ENCODE assay signal across 18 cellular contexts in genomic region chr4:2287594-2287915, GRCh38. TPM values are rescaled to one million over a fixed set of nuclear protein-coding genes. Genes with fewer than 3 reads are reported as not detected.
DNase-seq lines count a peak whose midpoint lies in the region; ATAC-seq, FAIRE-seq and TF ChIP-seq lines count a peak whose summit lies in the region.
"Had no signal": no experiment of that assay in that cellular context is flagged by ENCODE, and none has a peak within 500 bp of the region (broad histone marks: within the 10 kb centered on the region; RNA-seq: fewer than 3 reads in every experiment).

No MANE protein-coding gene starts in this region.

- H3K36me3 Mint-ChIP-seq in CD4-positive, alpha-beta T cell (ENCODE audit: low read depth) = peaks cover 10% of the 10 kb centered on the region
- no peaks in the 10 kb centered on the region for H3K36me3 Mint-ChIP-seq in astrocyte (ENCODE audit: low read depth, unreplicated experiment)

- H3K27ac Mint-ChIP-seq in CD4-positive, alpha-beta T cell = peak overlapping the region; percentile 77
- H3K27ac Mint-ChIP-seq in astrocyte (ENCODE audit: unreplicated experiment) = no peak overlapping the region

- no peak overlapping the region for H3K4me3 Mint-ChIP-seq in CD4-positive, alpha-beta T cell
- H3K4me3 Mint-ChIP-seq in astrocyte (ENCODE audit: unreplicated experiment) = no peak overlapping the region
- H3K4me3 Mint-ChIP-seq: CD4-positive, alpha-beta memory T cell had no signal

- 87% methylated on average over 9 of the region's 9 CpGs for WGBS in prostate gland

- H3K4me1 ChIP-seq in astrocyte (ENCODE audit: insufficient read depth, low read length) = peaks cover 11% of the 10 kb centered on the region
- H3K4me1 ChIP-seq in lower lobe of right lung = peaks cover 5% of the 10 kb centered on the region
- H3K4me1 ChIP-seq in prostate gland (replicated peaks) = no peaks in the 10 kb centered on the region
- H3K4me1 ChIP-seq: A549 had no signal

- FAIRE-seq in astrocyte (lab: Jason Lieb, UNC) = no peak
- FAIRE-seq: A549 had no signal

- intact Hi-C loops in CD4-positive, alpha-beta T cell (cut with DNase I, micrococcal nuclease) = no loop called here
- intact Hi-C loops in lower lobe of right lung (cut with DNase I) (no loop called here), posterior vena cava (cut with DNase I) (no loop called here), prostate gland (cut with DNase I) (no loop called here)

- ATAC-seq in CD4-positive, alpha-beta T cell (ENCODE audit: poor library complexity) = no peak
- ATAC-seq in lower lobe of right lung = no peak
- ATAC-seq in GM18873 (IDR thresholded peaks at IDR 0.05; ENCODE audit: low FRiP score, unreplicated experiment) = no peak

- DNase-seq in CD4-positive, alpha-beta T cell = no peak
- DNase-seq in astrocyte (ENCODE audit: low read depth) (no peak), lower lobe of right lung (peak; percentile 35), posterior vena cava (ENCODE audit: low spot score) (peak; percentile 60), COLO829 (ENCODE audit: low spot score) (no peak), prostate gland (ENCODE audit: low spot score) (no peak)
- DNase-seq in activated CD4-positive, alpha-beta T cell treated with anti-CD3 and anti-CD28 coated beads, Interleukin-2, amount 50 U/mL, for 48 hours = no peak
- DNase-seq: CD4-positive, alpha-beta memory T cell; DMS 273 treated with DMSO at 0.1 percent for 48 hours; H7; MG63; NCI-H1105; NCI-H1694 treated with DMSO at 0.1 percent for 48 hours; NCI-H2171; NCI-H774; SHP77 treated with DMSO at 0.1 percent for 48 hours had no signal

- no peak overlapping the region for H3K27ac ChIP-seq in CD4-positive, alpha-beta T cell (ENCODE audit: low read depth, low read length)
- no peak overlapping the region for H3K27ac ChIP-seq in astrocyte (ENCODE audit: low read depth, low read length)
- no peak overlapping the region for H3K27ac ChIP-seq in lower lobe of right lung
- H3K27ac ChIP-seq in prostate gland = no peak overlapping the region
- H3K27ac ChIP-seq: A549 had no signal

- no peaks in the 10 kb centered on the region for H4K20me1 ChIP-seq in astrocyte (ENCODE audit: insufficient read depth, low read length)

- H3K79me2 ChIP-seq in astrocyte (ENCODE audit: insufficient read depth, low read length) = no peaks in the 10 kb centered on the region

- POLR2A ChIA-PET in CD4-positive, alpha-beta T cell (lab: Charles Lee) = interaction anchor here (0.9 to 1.2 kb wide), 2 partner anchors 26 to 102 kb away, joined by 3 to 7 read pairs; partner anchors contain the start of gene MXD4

- TF ChIP-seq POLR2A in prostate gland (IDR thresholded peaks at IDR 0.05) = no peak

- H3K9ac ChIP-seq in astrocyte (ENCODE audit: low read length) = no peak overlapping the region

- CTCF ChIA-PET in CD4-positive, alpha-beta T cell (lab: Charles Lee) = interaction anchor here (1.0 kb wide), 1 partner anchor 175 kb away, joined by 3 read pairs; no protein-coding TSS in a partner anchor

- no peak for TF ChIP-seq CTCF in CD4-positive, alpha-beta T cell (IDR thresholded peaks at IDR 0.05)
- no peak for TF ChIP-seq CTCF in astrocyte (IDR thresholded peaks at IDR 0.05; ENCODE audit: insufficient read depth, low read depth, low read length)
- TF ChIP-seq CTCF in lower lobe of right lung (IDR thresholded peaks at IDR 0.05) = no peak
- TF ChIP-seq CTCF in prostate gland (IDR thresholded peaks at IDR 0.05) = no peak

- H3K36me3 ChIP-seq in astrocyte (ENCODE audit: insufficient read depth, low read length) (no peaks in the 10 kb centered on the region), lower lobe of right lung (no peaks in the 10 kb centered on the region), prostate gland (no peaks in the 10 kb centered on the region)
- H3K36me3 ChIP-seq: MG63 had no signal

- no peaks in the 10 kb centered on the region for H3K27me3 Mint-ChIP-seq in CD4-positive, alpha-beta T cell
- peaks cover 23% of the 10 kb centered on the region for H3K27me3 Mint-ChIP-seq in astrocyte (ENCODE audit: low read depth, unreplicated experiment)
- H3K27me3 Mint-ChIP-seq: CD4-positive, alpha-beta memory T cell had no signal

- peak overlapping the region; percentile 11 for H2AFZ ChIP-seq in astrocyte (ENCODE audit: low read depth, low read length)

- no peaks in the 10 kb centered on the region for H3K9me3 ChIP-seq in CD4-positive, alpha-beta T cell (ENCODE audit: control insufficient read depth, low read length)
- no peaks in the 10 kb centered on the region for H3K9me3 ChIP-seq in astrocyte (ENCODE audit: insufficient read depth, low read depth, low read length)
- H3K9me3 ChIP-seq in lower lobe of right lung = no peaks in the 10 kb centered on the region
- H3K9me3 ChIP-seq in prostate gland = no peaks in the 10 kb centered on the region
- H3K9me3 ChIP-seq: A549, MG63 had no signal

- H3K4me1 Mint-ChIP-seq in CD4-positive, alpha-beta T cell (ENCODE audit: low read depth) = peaks cover 37% of the 10 kb centered on the region
- peaks cover 5% of the 10 kb centered on the region for H3K4me1 Mint-ChIP-seq in astrocyte (ENCODE audit: low read depth, unreplicated experiment)

- H3K4me3 ChIP-seq in astrocyte (ENCODE audit: insufficient read depth, low read depth, low read length) (no peak overlapping the region), lower lobe of right lung (no peak overlapping the region), prostate gland (no peak overlapping the region)
- H3K4me3 ChIP-seq: A549, MG63 had no signal

- no peaks in the 10 kb centered on the region for H3K27me3 ChIP-seq in CD4-positive, alpha-beta T cell (ENCODE audit: control insufficient read depth, insufficient read depth, low read length)
- H3K27me3 ChIP-seq in astrocyte (ENCODE audit: insufficient read depth, low read length) = no peaks in the 10 kb centered on the region
- H3K27me3 ChIP-seq in lower lobe of right lung (ENCODE audit: low read depth) = no peaks in the 10 kb centered on the region
- H3K27me3 ChIP-seq in prostate gland (replicated peaks; ENCODE audit: insufficient read depth) = no peaks in the 10 kb centered on the region
- H3K27me3 ChIP-seq: MG63 had no signal

- H3K9me3 Mint-ChIP-seq in CD4-positive, alpha-beta T cell = no peaks in the 10 kb centered on the region
- peaks cover under 1% of the 10 kb centered on the region for H3K9me3 Mint-ChIP-seq in astrocyte (ENCODE audit: unreplicated experiment)
- H3K9me3 Mint-ChIP-seq: CD4-positive, alpha-beta memory T cell had no signal

- H3K4me2 ChIP-seq in astrocyte (ENCODE audit: low read length) = no peak overlapping the region
- H3K4me2 ChIP-seq: A549 had no signal

RNA-seq across cellular contexts. Expression of gene MXD4, which starts 25.6 kb away (rescaled TPM):
- 100 to 1,000 TPM; 140 to 147 TPM for total RNA-seq in CD4-positive, alpha-beta T cell
- total RNA-seq in astrocyte = 92.0 and 92.3 TPM in 2 replicates
- total RNA-seq in lower lobe of right lung = 74.3 TPM
- total RNA-seq in posterior vena cava = 10 to 100 TPM; 43.6 to 43.7 TPM
- 10 to 100 TPM; 63.4 to 81.1 TPM for total RNA-seq in prostate gland

RNA-seq across cellular contexts. Expression of gene HAUS3, which starts 45.6 kb away (rescaled TPM):
- total RNA-seq in CD4-positive, alpha-beta T cell = 100 to 1,000 TPM; 143 to 148 TPM
- total RNA-seq in astrocyte = 9.1 and 10.7 TPM in 2 replicates
- total RNA-seq in lower lobe of right lung = 12.3 TPM
- 10 to 100 TPM in 1 of 2 donors, 1 to 10 TPM in 1; 9.6 to 11.8 TPM for total RNA-seq in posterior vena cava
- 10 to 100 TPM; 21.1 to 24.2 TPM for total RNA-seq in prostate gland

RNA-seq across cellular contexts. Expression of gene POLN, which starts 45.6 kb away (rescaled TPM):
- 1 to 10 TPM; 2.1 to 2.3 TPM for total RNA-seq in CD4-positive, alpha-beta T cell
- total RNA-seq in astrocyte (3.1 and 3.6 TPM in 2 replicates), lower lobe of right lung (2.2 TPM), posterior vena cava (1 to 10 TPM; 2.0 to 3.5 TPM), prostate gland (10 to 100 TPM in 1 of 2 donors, 1 to 10 TPM in 1; 3.8 to 15.2 TPM)

Comparison
In these comparisons a context has a peak if more than half of its experiments do, and no peak if none do; other contexts are left out.
1. DNase-seq: peak in lower lobe of right lung (single experiment) and posterior vena cava (single experiment); none in CD4-positive, alpha-beta T cell (0 of 10), astrocyte (single experiment), activated CD4-positive, alpha-beta T cell treated with anti-CD3 and anti-CD28 coated beads, Interleukin-2, amount 50 U/mL, for 48 hours (0 of 2), COLO829 (single experiment) and prostate gland (single experiment).
2. RNA of gene HAUS3, which starts 45.6 kb away (total RNA-seq): 143 to 148 TPM in CD4-positive, alpha-beta T cell; 21.1 to 24.2 TPM in prostate gland, 12.3 TPM in lower lobe of right lung (single experiment), 9.6 to 11.8 TPM in posterior vena cava and 9.1 to 10.7 TPM in astrocyte; every median in the first group is over 4 times any median in the second.